In genomic region chrX:71556026-71556425, GRCh38 we compare ENCODE assay signal across 28 cellular contexts. TPM values are rescaled to one million over a fixed set of nuclear protein-coding genes. Genes with fewer than 3 reads are reported as not detected.
DNase-seq lines count a peak whose midpoint lies in the region; ATAC-seq and TF ChIP-seq lines count a peak whose summit lies in the region.
"Had no signal": no experiment of that assay in that cellular context is flagged by ENCODE, and none has a peak within 500 bp of the region (broad histone marks: within the 10 kb centered on the region; RNA-seq: fewer than 3 reads in every experiment).

No MANE protein-coding gene starts in this region.

- peaks cover 7% of the 10 kb centered on the region for H3K79me2 ChIP-seq in hepatocyte

- WGBS in hepatocyte (ENCODE audit: low lambda C conversion rate, missing lambda C conversion rate), result 81% methylated on average over 3 of the region's 3 CpGs

- H3K27ac Mint-ChIP-seq in activated CD8-positive, alpha-beta T cell treated with anti-CD3 and anti-CD28 coated beads for 36 hours, result peak overlapping the region; percentile 74
- peak overlapping the region; percentile 21 for H3K27ac Mint-ChIP-seq in stimulated activated effector memory CD8-positive, alpha-beta T cell treated with anti-CD3 and anti-CD28 coated beads, Interleukin-12 subunit alpha, Interleukin-12 subunit beta, amount 100 ng/mL, for 72 hours
- H3K27ac Mint-ChIP-seq: nephron progenitor cell had no signal

- peaks cover 46% of the 10 kb centered on the region for H3K36me3 Mint-ChIP-seq in activated CD8-positive, alpha-beta T cell treated with anti-CD3 and anti-CD28 coated beads for 36 hours (ENCODE audit: low read depth)
- peaks cover 100% of the 10 kb centered on the region for H3K36me3 Mint-ChIP-seq in stimulated activated effector memory CD8-positive, alpha-beta T cell treated with anti-CD3 and anti-CD28 coated beads, Interleukin-12 subunit alpha, Interleukin-12 subunit beta, amount 100 ng/mL, for 72 hours

- CTCF ChIA-PET in activated CD8-positive, alpha-beta T cell treated with anti-CD3 and anti-CD28 coated beads for 36 hours (lab: Charles Lee), result interaction anchor here (1.4 to 1.9 kb wide), 3 partner anchors 11 to 23 kb away, joined by 3 to 5 read pairs (median 5); partner anchors contain the start of gene OGT

- H3K9me3 Mint-ChIP-seq in activated CD8-positive, alpha-beta T cell treated with anti-CD3 and anti-CD28 coated beads for 36 hours, result no peaks in the 10 kb centered on the region
- no peaks in the 10 kb centered on the region for H3K9me3 Mint-ChIP-seq in stimulated activated effector memory CD8-positive, alpha-beta T cell treated with anti-CD3 and anti-CD28 coated beads, Interleukin-12 subunit alpha, Interleukin-12 subunit beta, amount 100 ng/mL, for 72 hours

- no peak overlapping the region for H2AFZ ChIP-seq in hepatocyte

- H3K9me3 ChIP-seq in cardiac muscle cell (ENCODE audit: low read depth) (no peaks in the 10 kb centered on the region), hepatocyte (ENCODE audit: low read depth) (no peaks in the 10 kb centered on the region)
- H3K9me3 ChIP-seq: ascending aorta, ovary, right atrium auricular region, stomach, tibial artery had no signal

- peaks cover 26% of the 10 kb centered on the region for H3K36me3 ChIP-seq in cardiac muscle cell
- no peaks in the 10 kb centered on the region for H3K36me3 ChIP-seq in hepatocyte (replicated peaks; ENCODE audit: insufficient read depth, low read depth)
- H3K36me3 ChIP-seq: ovary had no signal

- no peak for ATAC-seq in left ventricle myocardium superior
- ATAC-seq in activated CD8-positive, alpha-beta T cell treated with anti-CD3 and anti-CD28 coated beads for 36 hours, result no peak
- no peak for ATAC-seq in stimulated activated effector memory CD8-positive, alpha-beta T cell treated with anti-CD3 and anti-CD28 coated beads, Interleukin-12 subunit alpha, Interleukin-12 subunit beta, amount 100 ng/mL, for 72 hours
- ATAC-seq: HCT116, HepG2, left cardiac atrium had no signal

- no peak for DNase-seq in cardiac muscle cell (ENCODE audit: low read depth in 1 of 2, low spot score in 1 of 2)
- DNase-seq in left ventricle myocardium superior, result no peak
- DNase-seq in activated CD8-positive, alpha-beta T cell treated with anti-CD3 and anti-CD28 coated beads for 36 hours, result no peak
- DNase-seq in hepatocyte (ENCODE audit: low spot score), result no peak
- DNase-seq in stimulated activated effector memory CD8-positive, alpha-beta T cell treated with anti-CD3 and anti-CD28 coated beads, Interleukin-12 subunit alpha, Interleukin-12 subunit beta, amount 100 ng/mL, for 72 hours (ENCODE audit: low spot score in 2 of 2), result no peak
- no peak for DNase-seq in AML-193 (lab: John Stamatoyannopoulos, UW)
- no peak for DNase-seq in NCI-H187 (lab: John Stamatoyannopoulos, UW)
- DNase-seq in SIG-M5 treated with dmso at 0.1 percent for 504 hours (lab: John Stamatoyannopoulos, UW; ENCODE audit: unreplicated experiment), result no peak
- DNase-seq: activated CD4-positive, alpha-beta T cell treated with anti-CD3 and anti-CD28 coated beads for 4 hours; activated gamma-delta T cell; caudate nucleus; dermis blood vessel endothelial cell; DMS 273 treated with DMSO at 0.1 percent for 48 hours; left cardiac atrium; NCI-H1092 treated with DMSO at 0.1 percent for 48 hours; NCI-H2029; NCI-H2227 treated with DMSO at 0.1 percent for 48 hours; nephron progenitor cell; ovary; RPMI8226; stimulated activated CD4-positive, alpha-beta T cell treated with anti-CD3 and anti-CD28 coated beads, Interleukin-4, amount 100 ng/mL, for 4 hours; stomach; tibial artery had no signal

- no peaks in the 10 kb centered on the region for H3K9me2 ChIP-seq in hepatocyte (replicated peaks; ENCODE audit: insufficient read depth)

- H3K27me3 Mint-ChIP-seq in activated CD8-positive, alpha-beta T cell treated with anti-CD3 and anti-CD28 coated beads for 36 hours, result no peaks in the 10 kb centered on the region

- intact Hi-C loops in left ventricle myocardium superior (cut with micrococcal nuclease), result no loop called here
- intact Hi-C loops in activated CD8-positive, alpha-beta T cell treated with anti-CD3 and anti-CD28 coated beads for 36 hours (cut with micrococcal nuclease), result no loop called here

- H3K4me1 Mint-ChIP-seq in activated CD8-positive, alpha-beta T cell treated with anti-CD3 and anti-CD28 coated beads for 36 hours (ENCODE audit: low read depth), result peaks cover 15% of the 10 kb centered on the region
- peaks cover 13% of the 10 kb centered on the region for H3K4me1 Mint-ChIP-seq in stimulated activated effector memory CD8-positive, alpha-beta T cell treated with anti-CD3 and anti-CD28 coated beads, Interleukin-12 subunit alpha, Interleukin-12 subunit beta, amount 100 ng/mL, for 72 hours
- H3K4me1 Mint-ChIP-seq: CD14-positive monocyte, nephron progenitor cell had no signal

- H3K4me3 Mint-ChIP-seq in activated CD8-positive, alpha-beta T cell treated with anti-CD3 and anti-CD28 coated beads for 36 hours, result no peak overlapping the region
- no peak overlapping the region for H3K4me3 Mint-ChIP-seq in stimulated activated effector memory CD8-positive, alpha-beta T cell treated with anti-CD3 and anti-CD28 coated beads, Interleukin-12 subunit alpha, Interleukin-12 subunit beta, amount 100 ng/mL, for 72 hours
- H3K4me3 Mint-ChIP-seq: CD14-positive monocyte, nephron progenitor cell had no signal

- no peak for TF ChIP-seq CTCF in cardiac muscle cell (IDR thresholded peaks at IDR 0.05; ENCODE audit: low read depth, low read length)
- TF ChIP-seq CTCF in activated CD8-positive, alpha-beta T cell treated with anti-CD3 and anti-CD28 coated beads for 36 hours (IDR thresholded peaks at IDR 0.05), result no peak
- TF ChIP-seq CTCF in hepatocyte (IDR thresholded peaks at IDR 0.05; ENCODE audit: poor library complexity), result no peak

- H3K27ac ChIP-seq in cardiac muscle cell (peak overlapping the region; percentile 28), hepatocyte (peak overlapping the region; percentile 29)
- H3K27ac ChIP-seq: ascending aorta, ovary, right atrium auricular region, stomach, tibial artery had no signal

- peaks cover 7% of the 10 kb centered on the region for H4K20me1 ChIP-seq in hepatocyte (ENCODE audit: insufficient read depth, poor library complexity, severe bottlenecking)

- no peak overlapping the region for H3K4me2 ChIP-seq in hepatocyte

- H3K4me1 ChIP-seq in cardiac muscle cell (ENCODE audit: low read depth) (no peaks in the 10 kb centered on the region), hepatocyte (ENCODE audit: insufficient read depth) (no peaks in the 10 kb centered on the region)
- H3K4me1 ChIP-seq: ascending aorta, right atrium auricular region, stomach, tibial artery had no signal

- POLR2A ChIA-PET in activated CD8-positive, alpha-beta T cell treated with anti-CD3 and anti-CD28 coated beads for 36 hours (lab: Charles Lee), result interaction anchor here (1.0 to 1.2 kb wide), 2 partner anchors 14 to 64 kb away, joined by 3 to 4 read pairs; no protein-coding TSS in a partner anchor

- H3K4me3 ChIP-seq in cardiac muscle cell, result no peak overlapping the region
- H3K4me3 ChIP-seq in hepatocyte, result no peak overlapping the region
- H3K4me3 ChIP-seq: ascending aorta, ovary, right atrium auricular region, stomach, tibial artery had no signal

- H3K27me3 ChIP-seq in cardiac muscle cell (no peaks in the 10 kb centered on the region), hepatocyte (no peaks in the 10 kb centered on the region)
- H3K27me3 ChIP-seq: ascending aorta, ovary, right atrium auricular region, stomach, tibial artery had no signal

RNA-seq across cellular contexts. Expression of gene GCNA, which starts 22.2 kb away (rescaled TPM):
- total RNA-seq in cardiac muscle cell (1.6 and 5.2 TPM in 2 replicates), left ventricle myocardium superior (1.5 TPM), hepatocyte (0.50 and 0.68 TPM in 2 replicates)
- polyA plus RNA-seq in cardiac muscle cell (0.38 and 1.4 TPM in 2 replicates), hepatocyte (0.42 and 0.47 TPM in 2 replicates)
- 1 to 10 TPM; 3.5 to 5.1 TPM for total RNA-seq in activated CD8-positive, alpha-beta T cell treated with anti-CD3 and anti-CD28 coated beads for 36 hours

RNA-seq across cellular contexts. Expression of gene OGT, which starts 23.1 kb away (rescaled TPM):
- total RNA-seq in cardiac muscle cell, result 63.9 and 159 TPM in 2 replicates
- 37.3 and 57.0 TPM in 2 replicates for polyA plus RNA-seq in cardiac muscle cell
- total RNA-seq in left ventricle myocardium superior, result 96.4 TPM
- 100 to 1,000 TPM; 354 to 358 TPM for total RNA-seq in activated CD8-positive, alpha-beta T cell treated with anti-CD3 and anti-CD28 coated beads for 36 hours
- total RNA-seq in hepatocyte, result 117 and 120 TPM in 2 replicates
- polyA plus RNA-seq in hepatocyte, result 36.8 and 46.5 TPM in 2 replicates
